Comparison of ENCODE assay signal across 8 cellular contexts in the genomic region with DNA sequence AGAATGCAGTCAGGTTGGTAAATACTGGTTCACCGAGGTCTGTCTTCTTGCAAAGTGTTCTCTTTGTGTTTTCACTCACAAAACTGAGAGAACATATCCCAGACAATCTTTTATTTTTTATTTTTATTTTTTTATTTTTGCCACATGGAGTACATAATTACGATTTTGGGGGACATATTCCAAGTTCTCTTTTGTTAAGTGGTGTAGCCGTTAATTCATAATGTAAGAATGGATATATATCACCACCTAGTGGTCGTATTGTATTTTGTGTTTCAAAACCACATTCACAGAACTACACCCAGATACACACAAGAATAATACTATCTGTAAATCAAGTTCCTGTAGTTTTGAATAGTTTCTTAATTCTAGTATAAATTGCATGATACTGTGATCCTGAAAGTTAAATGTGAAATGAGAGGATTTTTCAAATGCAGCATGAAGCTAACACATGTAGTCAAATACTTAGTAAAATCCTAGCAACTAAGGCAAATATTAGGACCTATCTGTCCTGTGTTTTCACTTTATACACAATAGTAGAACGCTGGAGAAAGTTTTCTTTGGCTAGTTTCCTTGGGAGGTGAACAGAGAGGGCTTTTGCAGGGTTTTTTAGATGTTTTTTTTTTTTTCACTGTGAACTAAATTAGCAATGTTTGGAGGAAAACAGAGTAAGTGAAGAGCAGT.
A peak's percentile ranks its signal among the peaks of the same experiment; 100 is the strongest.
DNase-seq lines count a peak whose midpoint lies in the region; ATAC-seq, FAIRE-seq and TF ChIP-seq lines count a peak whose summit lies in the region.

No MANE protein-coding gene starts in this region.

- no peaks in the 10 kb centered on the region for H3K36me3 Mint-ChIP-seq in activated T-cell treated with anti-CD3 and anti-CD28 coated beads, Interleukin-2, amount 50 U/mL, for 72 hours (ENCODE audit: insufficient read depth in 2 of 2)

- H3K4me1 ChIP-seq in A549 (peaks cover 27% of the 10 kb centered on the region), osteoblast (ENCODE audit: insufficient read depth, low read length) (peaks cover 45% of the 10 kb centered on the region)

- no peaks in the 10 kb centered on the region for H4K20me1 ChIP-seq in osteoblast (ENCODE audit: insufficient read depth, low read length)

- CTCF ChIA-PET in A549 (lab: Yijun Ruan, JAX): interaction anchor here (0.6 to 4.0 kb wide), 15 partner anchors 12 to 1497 kb away, joined by 3 to 36 read pairs (median 4); no protein-coding TSS in a partner anchor

- POLR2A ChIA-PET in A549 (lab: Yijun Ruan, JAX): no interaction called here

- H3K4me2 ChIP-seq in A549 (peak overlapping the region; percentile 61), osteoblast (ENCODE audit: insufficient read depth, low read length) (no peak overlapping the region)

- no peaks in the 10 kb centered on the region for H3K9me3 Mint-ChIP-seq in activated T-cell treated with anti-CD3 and anti-CD28 coated beads, Interleukin-2, amount 50 U/mL, for 72 hours

- in situ Hi-C loops in GM13976 (cut with MboI; ENCODE audit: low sequenced_read_pairs, unreplicated experiment): loop anchor here (10.0 kb wide), 1 partner anchor 1209 kb away; no protein-coding TSS in a partner anchor

- peaks cover 27% of the 10 kb centered on the region for H3K27me3 Mint-ChIP-seq in activated T-cell treated with anti-CD3 and anti-CD28 coated beads, Interleukin-2, amount 50 U/mL, for 72 hours (ENCODE audit: low read depth)

- WGBS in A549 (ENCODE audit: missing lambda C conversion rate): 16% methylated on average over 5 of the region's 5 CpGs

- no peaks in the 10 kb centered on the region for H3K4me1 Mint-ChIP-seq in activated T-cell treated with anti-CD3 and anti-CD28 coated beads, Interleukin-2, amount 50 U/mL, for 72 hours (ENCODE audit: low read depth)

- TF ChIP-seq EP300 in A549 (IDR thresholded peaks at IDR 0.05): no peak

- H3K4me3 ChIP-seq in A549: no peak overlapping the region
- no peak overlapping the region for H3K4me3 ChIP-seq in epithelial cell of proximal tubule (ENCODE audit: low read depth, low read length)
- no peak overlapping the region for H3K4me3 ChIP-seq in osteoblast (ENCODE audit: insufficient read depth, low read length)

- H3K27me3 ChIP-seq in osteoblast (ENCODE audit: insufficient read depth, low read length): no peaks in the 10 kb centered on the region

- H3K36me3 ChIP-seq in osteoblast (ENCODE audit: insufficient read depth, low read length): peaks cover 41% of the 10 kb centered on the region

- no peak for TF ChIP-seq POLR2A in A549 (IDR thresholded peaks at IDR 0.05; ENCODE audit: low read length)

- no peak overlapping the region for H2AFZ ChIP-seq in osteoblast (ENCODE audit: low read length)

- peak; percentile 78 for TF ChIP-seq CTCF in A549 (IDR thresholded peaks at IDR 0.05)
- peak; percentile 21 for TF ChIP-seq CTCF in GM13976 (IDR thresholded peaks at IDR 0.05; ENCODE audit: borderline replicate concordance, control extremely low read depth, extremely low read depth, insufficient read depth, missing control alignments)
- peak; percentile 46 for TF ChIP-seq CTCF in epithelial cell of proximal tubule (conservative IDR thresholded peaks at IDR 0.05; ENCODE audit: low read depth, low read length)
- peak; percentile 57 for TF ChIP-seq CTCF in osteoblast (IDR thresholded peaks at IDR 0.05; ENCODE audit: extremely low read depth, low read depth, low read length)

- DNase-seq in A549 (ENCODE audit: low read depth in 1 of 2, low spot score in 1 of 2) (peak; percentile 18 to 44), GM13976 (ENCODE audit: low spot score) (peak; percentile 11), HPDE6-E6E7 (ENCODE audit: extremely low spot score) (peak; percentile 16), RCC 7860 (ENCODE audit: low spot score) (no peak), epithelial cell of proximal tubule (ENCODE audit: low read depth) (no peak), osteoblast (ENCODE audit: insufficient read length, low spot score, missing footprints) (peak; percentile 37)
- no peak for DNase-seq in activated T-cell treated with anti-CD3 and anti-CD28 coated beads, Interleukin-2, amount 50 U/mL, for 72 hours

- H3K79me2 ChIP-seq in osteoblast (ENCODE audit: insufficient read depth, low read length): no peaks in the 10 kb centered on the region

- TF ChIP-seq RAD21 in A549 (conservative IDR thresholded peaks at IDR 0.05 in 1 of 2, IDR thresholded peaks at IDR 0.05 in 1 of 2): peak; percentile 70 to 86

- FAIRE-seq in A549 (lab: Jason Lieb, UNC) (peak; percentile 99), RCC 7860 (lab: Jason Lieb, UNC) (peak; percentile 65)

- no peak overlapping the region for H3K4me3 Mint-ChIP-seq in activated T-cell treated with anti-CD3 and anti-CD28 coated beads, Interleukin-2, amount 50 U/mL, for 72 hours

- ATAC-seq in A549: peak; percentile 66 to 81; a peak in 4 of 6 replicates
- ATAC-seq in activated T-cell treated with anti-CD3 and anti-CD28 coated beads, Interleukin-2, amount 50 U/mL, for 72 hours (replicated peaks in 1 of 2): no peak
- ATAC-seq in HG02588 (IDR thresholded peaks at IDR 0.05; ENCODE audit: unreplicated experiment): no peak

- no peak overlapping the region for H3K27ac Mint-ChIP-seq in activated T-cell treated with anti-CD3 and anti-CD28 coated beads, Interleukin-2, amount 50 U/mL, for 72 hours

- H3K27ac ChIP-seq in A549 (peak overlapping the region; percentile 53 to 54; a peak in 5 of 6 replicates), osteoblast (ENCODE audit: low read depth, low read length) (no peak overlapping the region)

- H3K9me3 ChIP-seq in A549 (peaks cover 14% of the 10 kb centered on the region), osteoblast (ENCODE audit: low read depth, low read length) (no peaks in the 10 kb centered on the region)

TF ChIP-seq in A549, 52 proteins besides CTCF, POLR2A, EP300 and RAD21:
- TF ChIP-seq SMC3 (IDR thresholded peaks at IDR 0.05): peak; percentile 80
- no peak for TF ChIP-seq EHMT2 (IDR thresholded peaks at IDR 0.05; ENCODE audit: low read depth)

Comparison
In these comparisons a context has a peak if more than half of its experiments do, and no peak if none do; other contexts are left out.
1. ATAC-seq: peak in A549 (2 of 2); none in activated T-cell treated with anti-CD3 and anti-CD28 coated beads, Interleukin-2, amount 50 U/mL, for 72 hours (0 of 2) and HG02588 (single experiment).
2. DNase-seq: peak in A549 (2 of 2), GM13976 (single experiment), HPDE6-E6E7 (single experiment) and osteoblast (single experiment); none in RCC 7860 (single experiment), epithelial cell of proximal tubule (single experiment) and activated T-cell treated with anti-CD3 and anti-CD28 coated beads, Interleukin-2, amount 50 U/mL, for 72 hours (0 of 2).
3. CTCF ChIP-seq: peak in every context shown above with its lines; median percentile 78 in A549; 57 in osteoblast; 46 in epithelial cell of proximal tubule; 21 in GM13976.